Comparison of ENCODE assay signal across 30 cellular contexts in the genomic region with DNA sequence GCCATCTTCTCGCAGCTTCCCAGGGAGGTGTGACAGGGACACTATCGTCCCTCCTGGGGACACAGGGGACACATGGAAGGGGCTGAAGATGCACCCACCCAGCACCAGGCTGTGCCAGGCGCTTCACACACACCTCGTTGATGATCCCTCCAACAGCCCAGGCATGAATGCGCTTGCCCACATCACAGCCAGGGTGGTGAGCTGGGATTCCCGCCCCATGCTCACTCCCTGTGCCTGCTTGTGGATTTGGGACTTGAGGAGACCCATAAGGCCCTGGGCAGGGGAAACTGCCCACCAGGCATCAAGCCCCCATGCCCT. TPM values are rescaled to one million over a fixed set of nuclear protein-coding genes. Genes with fewer than 3 reads are reported as not detected.
"Had no signal": no experiment of that assay in that cellular context is flagged by ENCODE, and none has a peak within 500 bp of the region (broad histone marks: within the 10 kb centered on the region; RNA-seq: fewer than 3 reads in every experiment).

No MANE protein-coding gene starts in this region.

- H3K27ac ChIP-seq: brain microvascular endothelial cell, esophagus squamous epithelium, heart right ventricle, lower lobe of right lung, pancreas, prostate gland, tibial nerve, VCaP had no signal

- H3K4me3 ChIP-seq: esophagus squamous epithelium, heart right ventricle, lower lobe of right lung, pancreas, prostate gland, smooth muscle cell, tibial nerve had no signal

- H3K4me1 ChIP-seq: esophagus squamous epithelium, lower lobe of right lung, pancreas, prostate gland, tibial nerve had no signal

- ATAC-seq: lower lobe of right lung, pancreas, T-cell had no signal

- H3K36me3 ChIP-seq: brain microvascular endothelial cell, esophagus squamous epithelium, heart right ventricle, lower lobe of right lung, pancreas, prostate gland, tibial nerve had no signal

- DNase-seq: activated CD4-positive, alpha-beta T cell treated with anti-CD3 and anti-CD28 coated beads for 4 hours; activated CD4-positive, alpha-beta T cell treated with anti-CD3 and anti-CD28 coated beads, Interleukin-2, amount 50 U/mL, for 4 hours; activated gamma-delta T cell treated with Interleukin-2 at 50 U/mL for 16 hours; activated naive CD4-positive, alpha-beta T cell treated with anti-CD3 and anti-CD28 coated beads, Interleukin-2, amount 50 U/mL, for 16 hours; activated T-cell treated with anti-CD3 and anti-CD28 coated beads, Interleukin-2, amount 50 U/mL, for 1 hour; amniotic stem cell; brain microvascular endothelial cell; caudate nucleus; cortex of kidney; esophagus squamous epithelium; foreskin melanocyte; heart right ventricle; lower lobe of right lung; naive B cell; nephron progenitor cell; retina; stimulated activated CD4-positive, alpha-beta T cell treated with anti-CD3 and anti-CD28 coated beads, Interleukin-15, amount 100 ng/mL, for 24 hours; stimulated activated naive CD4-positive, alpha-beta T cell; T-cell had no signal

- H3K9me3 ChIP-seq: esophagus squamous epithelium, heart right ventricle, lower lobe of right lung, pancreas, prostate gland, tibial nerve had no signal

- H3K27me3 ChIP-seq: brain microvascular endothelial cell, pancreas, tibial nerve had no signal

RNA-seq across cellular contexts. Expression of a gene that starts 57.8 kb away (rescaled TPM):
- total RNA-seq: activated T-helper 1 cell treated with anti-CD3 and anti-CD28 coated beads, Interleukin-12 subunit alpha, Interleukin-12 subunit beta, Interleukin-2, Interleukin-4 antibody, amounts not matched to agents 30 ng/mL and 10 ng/mL and 1 ng/mL, durations not matched to agents 14 hours and 24 hours and 36 hours; astrocyte; chondrocyte; esophagus squamous epithelium; glomerular endothelial cell; heart right ventricle; kidney epithelial cell; lower lobe of right lung; pancreas; smooth muscle cell; T-cell; tibial nerve had no signal
- polyA plus RNA-seq: heart right ventricle, pancreas, smooth muscle cell, urinary bladder had no signal
